9 cellular contexts compared by ENCODE assay signal in the genomic region with DNA sequence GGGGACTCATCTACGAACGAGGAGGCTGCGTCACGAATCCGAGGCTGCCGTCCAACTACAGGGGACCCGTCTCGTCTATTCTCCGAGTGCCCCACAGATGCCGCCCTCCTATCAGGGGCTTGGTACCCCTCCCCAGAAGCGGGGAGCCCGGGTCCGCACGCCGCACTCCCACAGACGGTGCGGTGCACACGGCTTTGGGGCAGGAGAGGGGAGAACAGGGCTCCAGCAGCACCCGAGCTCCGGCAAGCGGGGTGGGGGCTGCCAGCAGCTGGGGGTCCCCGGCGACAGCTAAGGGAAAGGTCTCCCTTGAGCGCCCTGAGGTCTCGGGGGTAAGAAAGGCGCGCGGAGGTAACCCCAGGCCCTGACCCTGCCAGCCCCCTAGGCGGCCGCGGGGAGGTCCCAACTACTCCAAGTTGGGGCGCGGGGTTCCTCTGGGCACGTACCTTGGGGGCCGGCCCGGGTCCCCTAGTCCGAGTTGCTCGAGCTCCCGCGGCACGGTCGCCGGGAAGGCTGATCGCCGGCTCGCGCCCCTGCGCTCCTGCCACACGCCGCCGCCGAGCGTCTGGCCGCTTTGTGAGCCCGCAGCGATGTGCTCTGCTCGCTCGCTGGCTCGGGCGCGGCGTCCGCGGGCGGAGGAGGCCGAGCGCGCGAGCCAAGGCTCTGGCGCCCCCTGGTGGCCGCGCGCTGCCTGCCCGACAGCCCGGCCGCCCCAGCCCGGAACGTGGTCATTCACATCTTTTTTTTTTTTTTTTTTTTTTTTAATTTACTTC. TPM values are rescaled to one million over a fixed set of nuclear protein-coding genes. Genes with fewer than 3 reads are reported as not detected.
A peak's percentile ranks its signal among the peaks of the same experiment; 100 is the strongest.
DNase-seq lines count a peak whose midpoint lies in the region; ATAC-seq, FAIRE-seq and TF ChIP-seq lines count a peak whose summit lies in the region.
"Had no signal": no experiment of that assay in that cellular context is flagged by ENCODE, and none has a peak within 500 bp of the region (broad histone marks: within the 10 kb centered on the region; RNA-seq: fewer than 3 reads in every experiment).

A gene (minus strand): TSS at position 591 of the 770 bp plus-strand sequence.

- no peak within 1 kb of the TSS for H3K27ac ChIP-seq in thoracic aorta

- peak; percentile 96 for DNase-seq in D341Med (ENCODE audit: low spot score)
- peak; percentile 71 for DNase-seq in HT1080 (ENCODE audit: low read depth)
- peak; percentile 51 for DNase-seq in RCC 7860 (ENCODE audit: low spot score)
- DNase-seq in activated naive CD4-positive, alpha-beta T cell treated with Interleukin-2 at 50 U/mL for 16 hours: peak; percentile 51
- peak; percentile 81 for DNase-seq in globus pallidus (ENCODE audit: low spot score)
- peak; percentile 62 for DNase-seq in occipital lobe (lab: John Stamatoyannopoulos, UW)
- DNase-seq in thoracic aorta (ENCODE audit: low spot score): no peak

- H3K27me3 ChIP-seq in thoracic aorta (replicated peaks; ENCODE audit: insufficient read depth): no peaks in the 10 kb centered on the region

- peak; percentile 62 for TF ChIP-seq CTCF in thoracic aorta (IDR thresholded peaks at IDR 0.05)

- H3K4me1 ChIP-seq in thoracic aorta (ENCODE audit: control insufficient read depth in 1 of 2, low read depth in 2 of 2): peaks cover 4 to 11% of the 10 kb centered on the region in 2 donors

- FAIRE-seq in RCC 7860 (lab: Jason Lieb, UNC): no peak
- FAIRE-seq: endometrium had no signal

- no peaks in the 10 kb centered on the region for H3K36me3 ChIP-seq in thoracic aorta

- H3K4me3 ChIP-seq in thoracic aorta: peak within 1 kb of the TSS; percentile 86

- ATAC-seq in GM21360 (IDR thresholded peaks at IDR 0.05; ENCODE audit: unreplicated experiment): peak; percentile 88
- peak; percentile 82 for ATAC-seq in thoracic aorta (ENCODE audit: insufficient number of reproducible peaks, low FRiP score, low read depth)

- no peaks in the 10 kb centered on the region for H3K9me3 ChIP-seq in thoracic aorta

RNA-seq across cellular contexts. Expression of the gene that starts here (rescaled TPM):
- total RNA-seq in HT1080 (2014; rRNA removed; shearing (Covaris generic)): 21.7 and 38.5 TPM in 2 replicates
- 76.8 and 106 TPM in 2 replicates for polyA plus RNA-seq in HT1080 (2015; cell fraction: cytosol; rRNA removed)
- 104 and 116 TPM in 2 replicates for polyA plus RNA-seq in HT1080 (2015; cell fraction: nucleus; rRNA removed)
- 36.7 TPM for total RNA-seq in occipital lobe
- total RNA-seq in thoracic aorta: 10 to 100 TPM; 25.2 to 43.2 TPM
